Comparison of ENCODE assay signal across 8 cellular contexts in genomic region chr17:56979091-56979480, GRCh38. TPM values are rescaled to one million over a fixed set of nuclear protein-coding genes. Genes with fewer than 3 reads are reported as not detected.
A peak's percentile ranks its signal among the peaks of the same experiment; 100 is the strongest.
DNase-seq lines count a peak whose midpoint lies in the region; ATAC-seq and TF ChIP-seq lines count a peak whose summit lies in the region.

No MANE protein-coding gene starts in this region.

- no peaks in the 10 kb centered on the region for H3K9me3 ChIP-seq in IMR-90 (ENCODE audit: control insufficient read depth, insufficient read depth, low read length)
- no peaks in the 10 kb centered on the region for H3K9me3 ChIP-seq in gastrocnemius medialis
- H3K9me3 ChIP-seq in left lung = no peaks in the 10 kb centered on the region

- TF ChIP-seq POLR2A in IMR-90 (IDR thresholded peaks at IDR 0.05; ENCODE audit: low read depth, low read length) = no peak
- TF ChIP-seq POLR2A in gastrocnemius medialis (IDR thresholded peaks at IDR 0.05) = no peak

- no peaks in the 10 kb centered on the region for H3K9me3 Mint-ChIP-seq in dendritic cell treated with granulocyte-macrophage colony-stimulating factor and Interleukin-4, amounts not matched to agents 40 ng/mL and 50 ng/mL, for 4 days

- intact Hi-C loops in IMR-90 (cut with micrococcal nuclease) (no loop called here), gastrocnemius medialis (cut with DNase I; ENCODE audit: low total_unique reads) (loop anchor here (5.0 to 10.0 kb wide), 3 partner anchors 67 to 384 kb away; partner anchors contain the start of genes AKAP1, NOG and TRIM25), left lung (cut with DNase I) (no loop called here)
- intact Hi-C loops in dendritic cell treated with granulocyte-macrophage colony-stimulating factor and Interleukin-4, amounts not matched to agents 40 ng/mL and 50 ng/mL, for 4 days (cut with micrococcal nuclease) = loop anchor here (10.0 kb wide), 1 partner anchor 106 kb away; the partner anchor contains the start of gene AKAP1

- peak overlapping the region; percentile 84; the same call in 1 of the 2 replicates for H3K9ac ChIP-seq in IMR-90 (ENCODE audit: low read depth, low read length)

- TF ChIP-seq CTCF in IMR-90 (conservative IDR thresholded peaks at IDR 0.05; ENCODE audit: low read depth, low read length) = no peak
- no peak for TF ChIP-seq CTCF in gastrocnemius medialis (IDR thresholded peaks at IDR 0.05 in 4 of 5, conservative IDR thresholded peaks at IDR 0.05 in 1 of 5)
- TF ChIP-seq CTCF in left lung (IDR thresholded peaks at IDR 0.05) = no peak

- H3K56ac ChIP-seq in IMR-90 (ENCODE audit: extremely low read depth, insufficient read depth, low read length) = no peak overlapping the region

- dilution Hi-C loops in IMR-90 (cut with HindIII; ENCODE audit: low sequenced_read_pairs, unreplicated experiment) = no loop called here

- no peak overlapping the region for H2AK9ac ChIP-seq in IMR-90 (replicated peaks; ENCODE audit: low read depth, low read length, poor library complexity)

- H2AFZ ChIP-seq in IMR-90 (replicated peaks; ENCODE audit: low read length, poor library complexity) = no peak overlapping the region

- no peak overlapping the region for H3K14ac ChIP-seq in IMR-90 (replicated peaks; ENCODE audit: low read depth, low read length)

- in situ Hi-C loops in IMR-90 (cut with MboI; ENCODE audit: low sequenced_read_pairs) (no loop called here), gastrocnemius medialis (cut with MboI; ENCODE audit: low sequenced_read_pairs in 4 of 4) (no loop called here)

- H2AK5ac ChIP-seq in IMR-90 (ENCODE audit: low read depth, low read length) = no peak overlapping the region

- DNase-seq in IMR-90 (no peak), gastrocnemius medialis (no peak), D341Med (ENCODE audit: low spot score) (no peak), GM19240 (ENCODE audit: insufficient read length, low spot score) (no peak), left lung (no peak)

- no peaks in the 10 kb centered on the region; the same call in 1 of the 2 replicates for H3K9me1 ChIP-seq in IMR-90 (ENCODE audit: insufficient read depth, low read length)

- no peak overlapping the region for H2BK120ac ChIP-seq in IMR-90 (ENCODE audit: low read depth, low read length)

- H3K4me2 ChIP-seq in IMR-90 (ENCODE audit: low read depth, low read length) = peak overlapping the region; percentile 99; the same call in 1 of the 2 replicates

- no peaks in the 10 kb centered on the region for H3K27me3 Mint-ChIP-seq in dendritic cell treated with granulocyte-macrophage colony-stimulating factor and Interleukin-4, amounts not matched to agents 40 ng/mL and 50 ng/mL, for 4 days

- no peak overlapping the region for H4K91ac ChIP-seq in IMR-90 (ENCODE audit: insufficient read depth, low read depth, low read length)

- no peak overlapping the region for H3K18ac ChIP-seq in IMR-90 (ENCODE audit: low read depth, low read length)

- no CpG with 5 or more reads among the region's 3 CpGs for WGBS in IMR-90 (ENCODE audit: extremely low coverage in 2 of 2, insufficient read length in 1 of 2), 2 experiments

- no peak overlapping the region for H3K4me3 ChIP-seq in IMR-90 (ENCODE audit: insufficient read depth, low read depth, low read length)
- H3K4me3 ChIP-seq in gastrocnemius medialis = peak overlapping the region in 1 of 4 donors; percentile 65
- peak overlapping the region in 1 of 2 donors; percentile 61 for H3K4me3 ChIP-seq in left lung

- H3K27ac Mint-ChIP-seq in dendritic cell treated with granulocyte-macrophage colony-stimulating factor and Interleukin-4, amounts not matched to agents 40 ng/mL and 50 ng/mL, for 4 days = peak overlapping the region; percentile 87

- H3K23ac ChIP-seq in IMR-90 (ENCODE audit: low read depth, low read length) = no peak overlapping the region

- H3K79me1 ChIP-seq in IMR-90 (ENCODE audit: low read depth in 1 of 2, low read length in 2 of 2) = no peaks in the 10 kb centered on the region

- H3K27me3 ChIP-seq in IMR-90 (ENCODE audit: control insufficient read depth, insufficient read depth, low read length) (peaks cover 8% of the 10 kb centered on the region), gastrocnemius medialis (no peaks in the 10 kb centered on the region), left lung (no peaks in the 10 kb centered on the region)

- H2BK20ac ChIP-seq in IMR-90 (ENCODE audit: low read depth, low read length) = no peak overlapping the region

- POLR2A ChIA-PET in IMR-90 (lab: Charles Lee; ENCODE audit: unreplicated experiment) = interaction anchor here (0.6 kb wide), 1 partner anchor 683 kb away, joined by 4 read pairs; no protein-coding TSS in a partner anchor

- peak overlapping the region; percentile 50; the same call in 1 of the 2 replicates for H4K5ac ChIP-seq in IMR-90 (ENCODE audit: low read depth, low read length)

- H3K4me3 Mint-ChIP-seq in dendritic cell treated with granulocyte-macrophage colony-stimulating factor and Interleukin-4, amounts not matched to agents 40 ng/mL and 50 ng/mL, for 4 days = peak overlapping the region; percentile 61

- CTCF ChIA-PET in IMR-90 (lab: Yijun Ruan, JAX) = interaction anchor here (0.7 to 1.4 kb wide), 4 partner anchors 11 to 879 kb away, joined by 3 read pairs; no protein-coding TSS in a partner anchor

- no peaks in the 10 kb centered on the region for H4K20me1 ChIP-seq in IMR-90 (ENCODE audit: insufficient read depth, low read length)

- ATAC-seq in GM18868 (IDR thresholded peaks at IDR 0.05; ENCODE audit: unreplicated experiment) (peak; percentile 15), IMR-90 (ENCODE audit: low read depth) (no peak), gastrocnemius medialis (no peak), GM21737 (IDR thresholded peaks at IDR 0.05; ENCODE audit: unreplicated experiment) (no peak), left lung (no peak)

- no peak overlapping the region for H2BK15ac ChIP-seq in IMR-90 (ENCODE audit: low read depth, low read length)

- no TSS peak for BruUV-seq in IMR-90 (replicated peaks; lab: Mats Ljungman, UMichigan)

- peaks cover 46% of the 10 kb centered on the region for H3K4me1 Mint-ChIP-seq in dendritic cell treated with granulocyte-macrophage colony-stimulating factor and Interleukin-4, amounts not matched to agents 40 ng/mL and 50 ng/mL, for 4 days (ENCODE audit: low read depth)

- no peaks in the 10 kb centered on the region for H3K36me3 ChIP-seq in IMR-90 (ENCODE audit: control insufficient read depth, insufficient read depth, low read length)
- peaks cover 0 to 16% of the 10 kb centered on the region in 2 donors for H3K36me3 ChIP-seq in gastrocnemius medialis
- H3K36me3 ChIP-seq in left lung = peaks cover 0 to 21% of the 10 kb centered on the region in 2 donors

- no peak for TF ChIP-seq RAD21 in IMR-90 (IDR thresholded peaks at IDR 0.05; ENCODE audit: low read length)

- peaks cover 43% of the 10 kb centered on the region for H3K36me3 Mint-ChIP-seq in dendritic cell treated with granulocyte-macrophage colony-stimulating factor and Interleukin-4, amounts not matched to agents 40 ng/mL and 50 ng/mL, for 4 days (ENCODE audit: low read depth)

- no peak overlapping the region for H3K27ac ChIP-seq in IMR-90 (ENCODE audit: insufficient read depth, low read length)
- peak overlapping the region; percentile 67 to 84 (median 76) for H3K27ac ChIP-seq in gastrocnemius medialis
- H3K27ac ChIP-seq in left lung = peak overlapping the region in 1 of 2 donors; percentile 76

- H4K8ac ChIP-seq in IMR-90 (ENCODE audit: low read depth in 2 of 2, low read length in 2 of 2) = 0 out of 4 replicates have a peak overlapping the region, but pooled peaks of 1 of the 2 experiments have one; percentile 6

- H3K4me1 ChIP-seq in IMR-90 (ENCODE audit: control insufficient read depth, insufficient read depth, low read length) (peaks cover 3% of the 10 kb centered on the region), gastrocnemius medialis (peaks cover 12% of the 10 kb centered on the region in 2 donors), left lung (peaks cover 0 to 52% of the 10 kb centered on the region in 2 donors)

- H3K4ac ChIP-seq in IMR-90 (ENCODE audit: low read depth, low read length) = no peak overlapping the region

- no peak overlapping the region for H2BK5ac ChIP-seq in IMR-90 (ENCODE audit: low read depth, low read length, poor library complexity, severe bottlenecking)

TF ChIP-seq in IMR-90, 13 proteins besides CTCF, POLR2A, EP300 and RAD21 (continues in another document):
- TF ChIP-seq BHLHE40 (IDR thresholded peaks at IDR 0.05; ENCODE audit: low read depth, low read length) (no peak), NFE2L2 (IDR thresholded peaks at IDR 0.05; ENCODE audit: low read depth, low read length) (no peak), RFX5 (IDR thresholded peaks at IDR 0.05; ENCODE audit: low read depth, low read length) (no peak), USF2 (IDR thresholded peaks at IDR 0.05; ENCODE audit: low read depth, low read length) (no peak), RCOR1 (IDR thresholded peaks at IDR 0.05; ENCODE audit: insufficient replicate concordance, low read length) (no peak), FOS (IDR thresholded peaks at IDR 0.05; ENCODE audit: low read depth, low read length) (no peak), MAZ (IDR thresholded peaks at IDR 0.05; ENCODE audit: borderline replicate concordance, low read depth, low read length) (no peak), MAFK (IDR thresholded peaks at IDR 0.05; ENCODE audit: low read depth, low read length) (no peak), CHD1 (IDR thresholded peaks at IDR 0.05; ENCODE audit: low read depth, low read length) (no peak)

RNA-seq across cellular contexts. Expression of gene SCPEP1, which starts 1.2 kb away (rescaled TPM):
- total RNA-seq in IMR-90 (2012; rRNA removed) = 16.5 and 16.7 TPM in 2 replicates
- polyA plus RNA-seq in IMR-90 (2012; rRNA removed) = 29.8 and 32.1 TPM in 2 replicates
- polyA plus RNA-seq in IMR-90 (2012; cell fraction: cytosol; rRNA removed) = 20.9 and 26.8 TPM in 2 replicates
- 35.9 and 56.4 TPM in 2 replicates for polyA plus RNA-seq in IMR-90 (2012; cell fraction: nucleus; rRNA removed; ENCODE audit: low replicate concordance)
- 10 to 100 TPM in 3 of 4 donors, 1 to 10 TPM in 1; 9.9 to 44.7 (median 30.2) TPM for total RNA-seq in gastrocnemius medialis
- total RNA-seq in left lung = 100 to 1,000 TPM; 117 to 120 TPM

RNA-seq across cellular contexts. Expression of gene COIL, which starts 18.2 kb away (rescaled TPM):
- total RNA-seq in IMR-90 (2012; rRNA removed) (13.3 and 21.7 TPM in 2 replicates), gastrocnemius medialis (1 to 10 TPM; 6.3 to 9.7 (median 9.0) TPM), left lung (10 to 100 TPM; 10.9 to 12.3 TPM)
- polyA plus RNA-seq in IMR-90 (2012; rRNA removed) = 4.3 and 5.2 TPM in 2 replicates
- 1.2 and 1.9 TPM in 2 replicates for polyA plus RNA-seq in IMR-90 (2012; cell fraction: cytosol; rRNA removed)
- polyA plus RNA-seq in IMR-90 (2012; cell fraction: nucleus; rRNA removed; ENCODE audit: low replicate concordance) = 1.7 and 5.6 TPM in 2 replicates

Comparison
In these comparisons a context has a peak if more than half of its experiments do, and no peak if none do; other contexts are left out.
1. intact Hi-C loops: an anchor here in dendritic cell treated with granulocyte-macrophage colony-stimulating factor and Interleukin-4, amounts not matched to agents 40 ng/mL and 50 ng/mL, for 4 days (10.0 kb wide) and gastrocnemius medialis (5.0 to 10.0 kb wide); none called in IMR-90 and left lung.